8 cellular contexts compared by ENCODE assay signal in genomic region chr19:480016-480855, GRCh38. TPM values are rescaled to one million over a fixed set of nuclear protein-coding genes. Genes with fewer than 3 reads are reported as not detected.
DNase-seq lines count a peak whose midpoint lies in the region; ATAC-seq and TF ChIP-seq lines count a peak whose summit lies in the region.

No MANE protein-coding gene starts in this region.

- no peaks in the 10 kb centered on the region for H3K36me3 ChIP-seq in kidney epithelial cell (ENCODE audit: control insufficient read depth, insufficient read depth, low read length)

- peaks cover 9% of the 10 kb centered on the region for H3K27me3 ChIP-seq in kidney epithelial cell (ENCODE audit: control insufficient read depth, insufficient read depth, low read length)

- TF ChIP-seq CTCF in kidney epithelial cell (IDR thresholded peaks at IDR 0.05; ENCODE audit: insufficient read depth, low read length, poor library complexity, severe bottlenecking): peak; percentile 65

- peak overlapping the region; percentile 14 for H3K4me3 ChIP-seq in kidney epithelial cell (ENCODE audit: low read depth, low read length)

- DNase-seq in activated effector memory CD4-positive, alpha-beta T cell treated with anti-CD3 and anti-CD28 coated beads, Interleukin-2, amount 50 U/mL, for 16 hours: peak; percentile 75
- DNase-seq in activated effector memory CD4-positive, alpha-beta T cell treated with Interleukin-2 at 50 U/mL for 16 hours: no peak
- DNase-seq in T-helper 1 cell (peak in 3 of 5 donors; percentile 36 to 39 (median 36)), kidney epithelial cell (ENCODE audit: low read depth) (no peak)
- peak; percentile 31 for DNase-seq in central memory CD4-positive, alpha-beta T cell
- peak; percentile 36 to 60 for DNase-seq in stimulated activated CD4-positive, alpha-beta T cell treated with anti-CD3 and anti-CD28 coated beads, Interleukin-2, amount 100 ng/mL, for 24 hours
- no peak for DNase-seq in activated CD4-positive, CD25-positive, alpha-beta regulatory T cell (lab: John Stamatoyannopoulos, UW)

- no peak for ATAC-seq in GM18867 (IDR thresholded peaks at IDR 0.05; ENCODE audit: unreplicated experiment)

RNA-seq across cellular contexts. Expression of gene MADCAM1, which starts 16.1 kb away (rescaled TPM):
- total RNA-seq in kidney epithelial cell: 0.14 and 0.46 TPM in 2 replicates

RNA-seq across cellular contexts. Expression of gene SHC2, which starts 19.4 kb away (rescaled TPM):
- 15.2 and 19.5 TPM in 2 replicates for total RNA-seq in kidney epithelial cell

RNA-seq across cellular contexts. Expression of gene TPGS1, which starts 27.1 kb away (rescaled TPM):
- 52.7 and 68.8 TPM in 2 replicates for total RNA-seq in kidney epithelial cell

RNA-seq across cellular contexts. Expression of gene CDC34, which starts 51.3 kb away (rescaled TPM):
- 168 and 194 TPM in 2 replicates for total RNA-seq in kidney epithelial cell

Comparison
In these comparisons a context has a peak if more than half of its experiments do, and no peak if none do; other contexts are left out.
1. DNase-seq: peak in activated effector memory CD4-positive, alpha-beta T cell treated with anti-CD3 and anti-CD28 coated beads, Interleukin-2, amount 50 U/mL, for 16 hours (single experiment), T-helper 1 cell (3 of 5), central memory CD4-positive, alpha-beta T cell (single experiment) and stimulated activated CD4-positive, alpha-beta T cell treated with anti-CD3 and anti-CD28 coated beads, Interleukin-2, amount 100 ng/mL, for 24 hours (2 of 2); none in activated effector memory CD4-positive, alpha-beta T cell treated with Interleukin-2 at 50 U/mL for 16 hours (single experiment), kidney epithelial cell (single experiment) and activated CD4-positive, CD25-positive, alpha-beta regulatory T cell (0 of 4).